Comparison of ENCODE assay signal across 8 cellular contexts in the genomic region with DNA sequence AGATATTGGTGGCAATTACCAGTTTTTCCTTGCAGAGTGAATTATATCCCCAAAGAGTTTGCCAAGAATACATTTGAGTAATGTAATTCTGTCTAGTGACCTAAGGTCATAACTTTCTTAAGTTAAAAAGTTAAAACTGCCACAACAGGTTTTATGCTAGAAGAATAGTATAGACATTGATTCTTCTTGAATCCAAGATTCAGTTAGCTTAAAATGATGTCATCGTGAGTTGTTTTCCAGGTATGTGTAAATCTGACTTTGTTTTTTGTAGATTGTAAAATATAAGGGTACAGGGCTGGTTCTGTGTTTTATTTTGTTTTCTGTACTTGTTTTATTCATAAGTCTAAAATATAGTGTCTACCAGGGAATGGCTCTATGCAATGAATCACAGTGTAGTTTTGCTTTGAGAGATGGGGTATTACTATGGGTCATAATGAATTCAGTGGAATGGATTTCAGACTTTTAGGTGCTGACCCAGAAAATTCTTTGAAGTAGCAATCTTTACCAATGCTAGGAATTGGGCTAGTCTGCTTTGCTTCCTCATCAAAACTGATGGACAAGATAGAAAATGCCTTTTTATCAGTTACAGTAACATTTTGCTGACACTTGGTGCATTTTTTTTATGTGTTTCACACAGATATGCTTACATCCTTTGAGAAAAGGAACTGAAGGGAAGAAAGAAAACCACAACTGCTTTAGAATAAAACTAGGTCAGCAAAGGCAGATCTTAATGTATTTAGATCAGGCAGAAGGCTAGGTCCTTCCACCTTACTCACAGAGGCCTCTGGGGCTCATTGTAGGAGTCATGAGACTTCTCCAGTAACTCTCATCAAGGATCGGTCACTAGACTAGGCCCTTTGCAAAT. TPM values are rescaled to one million over a fixed set of nuclear protein-coding genes. Genes with fewer than 3 reads are reported as not detected.
DNase-seq lines count a peak whose midpoint lies in the region; ATAC-seq and TF ChIP-seq lines count a peak whose summit lies in the region.

No MANE protein-coding gene starts in this region.

- peak; percentile 34 for DNase-seq in activated CD4-positive, alpha-beta T cell treated with anti-CD3 and anti-CD28 coated beads, Interleukin-2, amount 10 ng/mL, durations not matched to agents 7 days and 5 days
- no peak for DNase-seq in activated CD4-positive, alpha-beta T cell treated with anti-CD3 and anti-CD28 coated beads for 4 hours
- DNase-seq in SK-N-SH, result no peak
- DNase-seq in mucosa of descending colon, result no peak
- DNase-seq in NCI-H2107 (lab: John Stamatoyannopoulos, UW), result no peak
- no peak for DNase-seq in GM10266 (ENCODE audit: extremely low spot score)
- no peak for DNase-seq in NCI-H1436 treated with DMSO at 0.1 percent for 48 hours (lab: John Stamatoyannopoulos, UW)

- H3K4me1 Mint-ChIP-seq in activated CD4-positive, alpha-beta T cell treated with anti-CD3 and anti-CD28 coated beads, Interleukin-2, amount 10 ng/mL, durations not matched to agents 7 days and 5 days, result peaks cover 71% of the 10 kb centered on the region

- H3F3A ChIP-seq in SK-N-SH (replicated peaks; ENCODE audit: insufficient read depth), result no peaks in the 10 kb centered on the region

- H3K27me3 Mint-ChIP-seq in activated CD4-positive, alpha-beta T cell treated with anti-CD3 and anti-CD28 coated beads, Interleukin-2, amount 10 ng/mL, durations not matched to agents 7 days and 5 days, result no peaks in the 10 kb centered on the region

- H3K4me2 ChIP-seq in SK-N-SH, result no peak overlapping the region

- H3K9me3 ChIP-seq in SK-N-SH, result no peaks in the 10 kb centered on the region
- peaks cover 4% of the 10 kb centered on the region for H3K9me3 ChIP-seq in mucosa of descending colon

- no peaks in the 10 kb centered on the region for H3K36me3 ChIP-seq in SK-N-SH (replicated peaks in 1 of 2; ENCODE audit: control insufficient read depth in 1 of 2, insufficient read depth in 2 of 2, low read length in 1 of 2)
- H3K36me3 ChIP-seq in mucosa of descending colon (ENCODE audit: low read depth), result no peaks in the 10 kb centered on the region

- WGBS in SK-N-SH (ENCODE audit: low lambda C conversion rate), result 78% methylated on average over 2 of the region's 2 CpGs

- TF ChIP-seq RAD21 in SK-N-SH (IDR thresholded peaks at IDR 0.05; ENCODE audit: low read length), result no peak

- POLR2A ChIA-PET in activated CD4-positive, alpha-beta T cell treated with anti-CD3 and anti-CD28 coated beads, Interleukin-2, amount 10 ng/mL, durations not matched to agents 7 days and 5 days (lab: Charles Lee), result no interaction called here
- POLR2A ChIA-PET in SK-N-SH (lab: Yijun Ruan, JAX), result no interaction called here

- no peak for TF ChIP-seq EP300 in SK-N-SH (IDR thresholded peaks at IDR 0.05; ENCODE audit: borderline replicate concordance in 1 of 2, low read depth in 1 of 2, low read length in 1 of 2)

- H3K4me3 Mint-ChIP-seq in activated CD4-positive, alpha-beta T cell treated with anti-CD3 and anti-CD28 coated beads, Interleukin-2, amount 10 ng/mL, durations not matched to agents 7 days and 5 days, result peak overlapping the region; percentile 40

- H3K79me2 ChIP-seq in SK-N-SH (ENCODE audit: insufficient read depth), result 0 out of 2 replicates have a peak, but pooled peaks cover 4% of the 10 kb centered on the region

- H3K9me2 ChIP-seq in SK-N-SH, result no peaks in the 10 kb centered on the region

- intact Hi-C loops in mucosa of descending colon (cut with DNase I, micrococcal nuclease), result no loop called here

- CTCF ChIA-PET in activated CD4-positive, alpha-beta T cell treated with anti-CD3 and anti-CD28 coated beads, Interleukin-2, amount 10 ng/mL, durations not matched to agents 7 days and 5 days (lab: Charles Lee), result no interaction called here
- CTCF ChIA-PET in SK-N-SH (lab: Yijun Ruan, JAX), result interaction anchor here (3.2 kb wide), 1 partner anchor 218 kb away, joined by 10 read pairs; no protein-coding TSS in a partner anchor

- peak; percentile 33 for ATAC-seq in HG02973 (IDR thresholded peaks at IDR 0.05; ENCODE audit: unreplicated experiment)
- ATAC-seq in mucosa of descending colon, result peak; percentile 42

- no peak for TF ChIP-seq CTCF in SK-N-SH (IDR thresholded peaks at IDR 0.05)
- no peak for TF ChIP-seq CTCF in mucosa of descending colon (IDR thresholded peaks at IDR 0.05)
- no peak for TF ChIP-seq CTCF in GM10266 (IDR thresholded peaks at IDR 0.05; ENCODE audit: control insufficient read depth, insufficient read depth, low read depth, missing control alignments)

- peak overlapping the region; percentile 87 for H3K27ac Mint-ChIP-seq in activated CD4-positive, alpha-beta T cell treated with anti-CD3 and anti-CD28 coated beads, Interleukin-2, amount 10 ng/mL, durations not matched to agents 7 days and 5 days

- H3K4me1 ChIP-seq in SK-N-SH (ENCODE audit: control insufficient read depth in 1 of 2, insufficient read depth in 2 of 2, low read depth in 1 of 2, low read length in 1 of 2) (peaks cover 18 to 24% of the 10 kb centered on the region in 2 experiments; a peak in 3 of 4 replicates), mucosa of descending colon (ENCODE audit: low read depth) (peaks cover 36% of the 10 kb centered on the region)

- H3K4me3 ChIP-seq in SK-N-SH (ENCODE audit: low read depth in 2 of 2, low read length in 1 of 2), result no peak overlapping the region
- H3K4me3 ChIP-seq in mucosa of descending colon, result no peak overlapping the region

- H3K27ac ChIP-seq in SK-N-SH (ENCODE audit: low read depth in 2 of 2, low read length in 1 of 2), result peak overlapping the region; percentile 14 to 87; a peak in 3 of 4 replicates

- peaks cover 22% of the 10 kb centered on the region for H3K9me3 Mint-ChIP-seq in activated CD4-positive, alpha-beta T cell treated with anti-CD3 and anti-CD28 coated beads, Interleukin-2, amount 10 ng/mL, durations not matched to agents 7 days and 5 days

- H2AFZ ChIP-seq in SK-N-SH (ENCODE audit: low read depth), result no peak overlapping the region

- no peaks in the 10 kb centered on the region for H3K27me3 ChIP-seq in SK-N-SH (ENCODE audit: insufficient read depth)

- no peak overlapping the region for H3K9ac ChIP-seq in SK-N-SH

- H3K36me3 Mint-ChIP-seq in activated CD4-positive, alpha-beta T cell treated with anti-CD3 and anti-CD28 coated beads, Interleukin-2, amount 10 ng/mL, durations not matched to agents 7 days and 5 days (ENCODE audit: low read depth), result peaks cover 36% of the 10 kb centered on the region

- H4K20me1 ChIP-seq in SK-N-SH (ENCODE audit: insufficient read depth), result no peaks in the 10 kb centered on the region

TF ChIP-seq in SK-N-SH, 30 proteins besides CTCF, POLR2A, EP300 and RAD21:
- no peak for TF ChIP-seq TCF12 (IDR thresholded peaks at IDR 0.05)
- no peak for TF ChIP-seq USF1 (IDR thresholded peaks at IDR 0.05; ENCODE audit: borderline replicate concordance, low read depth)
- TF ChIP-seq FOXM1 (IDR thresholded peaks at IDR 0.05; ENCODE audit: low read depth), result no peak
- TF ChIP-seq JUND (IDR thresholded peaks at IDR 0.05), result no peak
- no peak for TF ChIP-seq MXI1 (IDR thresholded peaks at IDR 0.05; ENCODE audit: low read depth, low read length)

RNA-seq across cellular contexts. Expression of gene MGAT5, which starts 20.8 kb away (rescaled TPM):
- 10 to 100 TPM; 48.2 to 56.7 TPM for total RNA-seq in activated CD4-positive, alpha-beta T cell treated with anti-CD3 and anti-CD28 coated beads, Interleukin-2, amount 10 ng/mL, durations not matched to agents 7 days and 5 days
- 18.2 and 20.6 TPM in 2 replicates for polyA plus RNA-seq in SK-N-SH (2012; rRNA removed)
- 18.2 and 21.6 TPM in 2 replicates for polyA plus RNA-seq in SK-N-SH (2012; cell fraction: cytosol; rRNA removed)
- polyA plus RNA-seq in SK-N-SH (2012; cell fraction: nucleus; rRNA removed), result 10.5 and 14.6 TPM in 2 replicates
- 10 to 100 TPM; 56.5 to 75.5 (median 69.7) TPM for total RNA-seq in mucosa of descending colon
